1 cellular context compared by ENCODE assay signal in genomic region chr12:110498984-110499706, GRCh38.
A peak's percentile ranks its signal among the peaks of the same experiment; 100 is the strongest.
TF ChIP-seq lines count a peak whose summit lies in the region.

No MANE protein-coding gene starts in this region.

TF ChIP-seq in HepG2, 621 proteins besides CTCF, POLR2A, EP300 and RAD21:
- TF ChIP-seq PAF1 (CRISPR knock-in tag; IDR thresholded peaks at IDR 0.05) = no peak
- TF ChIP-seq ZNF572 (CRISPR knock-in tag; IDR thresholded peaks at IDR 0.05) = no peak
- 0 out of 2 replicates have a peak, but pooled peaks have one; percentile 31 for TF ChIP-seq SP5 (CRISPR knock-in tag; IDR thresholded peaks at IDR 0.05; ENCODE audit: borderline replicate concordance, low read depth)
- TF ChIP-seq ZNF367 (CRISPR knock-in tag; IDR thresholded peaks at IDR 0.05; ENCODE audit: borderline replicate concordance) = no peak
- no peak for TF ChIP-seq TEAD2 (CRISPR knock-in tag; IDR thresholded peaks at IDR 0.05)
